Comparison of ENCODE assay signal across 8 cellular contexts in genomic region chr1:24744911-24745710, GRCh38. TPM values are rescaled to one million over a fixed set of nuclear protein-coding genes. Genes with fewer than 3 reads are reported as not detected.
DNase-seq lines count a peak whose midpoint lies in the region; TF ChIP-seq lines count a peak whose summit lies in the region.

Gene CLIC4 (plus strand): TSS chr1:24745447. CDS start chr1:24745554, 107 bp downstream.

- peaks cover 38% of the 10 kb centered on the region for H4K20me1 ChIP-seq in Loucy (ENCODE audit: insufficient read depth, low read length, poor library complexity, severe bottlenecking)
- H4K20me1 ChIP-seq in neural cell (ENCODE audit: insufficient read depth), result peaks cover 9% of the 10 kb centered on the region

- TF ChIP-seq RAD21 in neural cell (conservative IDR thresholded peaks at IDR 0.05), result peak; percentile 32

- 0 to 1% (median 1%) methylated on average over 27 to 78 of the region's 80 CpGs for WGBS in stomach, 5 donors

- peak in 2 of 4 donors; percentile 90 to 91 for TF ChIP-seq POLR2A in stomach (IDR thresholded peaks at IDR 0.05)

- H3K36me3 ChIP-seq in Loucy (ENCODE audit: insufficient read depth, low read length) (no peaks in the 10 kb centered on the region), neural cell (ENCODE audit: insufficient read depth, low read length) (no peaks in the 10 kb centered on the region), stomach (no peaks in the 10 kb centered on the region)

- no peaks in the 10 kb centered on the region for H3K9me2 ChIP-seq in Loucy (replicated peaks; ENCODE audit: low read depth, low read length)
- H3K9me2 ChIP-seq in neural cell (ENCODE audit: insufficient read depth, low read length), result no peaks in the 10 kb centered on the region

- H3K27me3 ChIP-seq in Loucy (ENCODE audit: insufficient read depth, low read length, poor library complexity, severe bottlenecking) (no peaks in the 10 kb centered on the region), neural cell (ENCODE audit: insufficient read depth, low read depth, low read length) (no peaks in the 10 kb centered on the region), stomach (no peaks in the 10 kb centered on the region)

- H3K9ac ChIP-seq in Loucy (ENCODE audit: low read depth, low read length, poor library complexity, severe bottlenecking), result peak within 1 kb of the TSS; percentile 88
- H3K9ac ChIP-seq in neural cell (ENCODE audit: low read length), result peak within 1 kb of the TSS; percentile 95

- no peaks in the 10 kb centered on the region for H3F3A ChIP-seq in Loucy (ENCODE audit: low read depth)
- H3F3A ChIP-seq in neural cell (ENCODE audit: insufficient read depth, low read length, poor library complexity, severe bottlenecking), result no peaks in the 10 kb centered on the region

- DNase-seq in EL, result peak; percentile 100
- peak; percentile 97 for DNase-seq in H4 (ENCODE audit: low spot score)
- DNase-seq in SHP77 treated with DMSO at 0.1 percent for 48 hours (lab: John Stamatoyannopoulos, UW), result peak; percentile 94
- peak; percentile 100 for DNase-seq in activated effector memory CD4-positive, alpha-beta T cell treated with anti-CD3 and anti-CD28 coated beads, Interleukin-2, amount 50 U/mL, for 16 hours
- peak; percentile 99 for DNase-seq in fibroblast of the conjunctiva (ENCODE audit: low read depth)
- DNase-seq in stomach, result peak; percentile 100

- H2AFZ ChIP-seq in Loucy (ENCODE audit: low read length) (peak within 1 kb of the TSS; percentile 50; the same call in 1 of the 2 replicates), neural cell (ENCODE audit: low read depth, low read length) (peak within 1 kb of the TSS; percentile 45)

- no peak for TF ChIP-seq CTCF in Loucy (conservative IDR thresholded peaks at IDR 0.05; ENCODE audit: low read length)
- peak; percentile 24 for TF ChIP-seq CTCF in neural cell (IDR thresholded peaks at IDR 0.05; ENCODE audit: poor library complexity, severe bottlenecking)
- peak in 2 of 7 experiments; percentile 41 to 57 for TF ChIP-seq CTCF in stomach (IDR thresholded peaks at IDR 0.05)

- peaks cover 49% of the 10 kb centered on the region for H3K79me2 ChIP-seq in Loucy (ENCODE audit: insufficient read depth, low read length)
- H3K79me2 ChIP-seq in neural cell (replicated peaks; ENCODE audit: insufficient read depth, low read length), result peaks cover 44% of the 10 kb centered on the region

- H3K27ac ChIP-seq in neural cell (ENCODE audit: low read length) (peak within 1 kb of the TSS; percentile 80), stomach (peak within 1 kb of the TSS; percentile 94 to 99 (median 98))

- peak within 1 kb of the TSS; percentile 82 for H3K4me3 ChIP-seq in Loucy (ENCODE audit: low read length, poor library complexity, severe bottlenecking)
- peak within 1 kb of the TSS; percentile 69 for H3K4me3 ChIP-seq in neural cell (ENCODE audit: low read length)
- H3K4me3 ChIP-seq in stomach, result peak within 1 kb of the TSS; percentile 81 to 99 (median 94)

- TF ChIP-seq EP300 in neural cell (conservative IDR thresholded peaks at IDR 0.05; ENCODE audit: poor library complexity, severe bottlenecking) (peak; percentile 23), stomach (IDR thresholded peaks at IDR 0.05) (no peak)

- peak within 1 kb of the TSS; percentile 64 for H3K4me2 ChIP-seq in Loucy (ENCODE audit: low read depth, low read length, poor library complexity, severe bottlenecking)
- peak within 1 kb of the TSS; percentile 69 for H3K4me2 ChIP-seq in neural cell (ENCODE audit: low read length)

- H3K9me3 ChIP-seq in Loucy (ENCODE audit: insufficient read depth, low read depth, low read length) (no peaks in the 10 kb centered on the region), neural cell (ENCODE audit: low read length) (no peaks in the 10 kb centered on the region), stomach (no peaks in the 10 kb centered on the region)

- intact Hi-C loops in stomach (cut with DNase I; ENCODE audit: low total_unique reads), result no loop called here

- H3K4me1 ChIP-seq in Loucy (ENCODE audit: insufficient read depth, low read length, poor library complexity, severe bottlenecking) (peaks cover 48% of the 10 kb centered on the region), stomach (peaks cover 11 to 62% (median 37%) of the 10 kb centered on the region in 4 donors)

TF ChIP-seq in neural cell, 6 proteins besides CTCF, POLR2A, EP300 and RAD21:
- TF ChIP-seq MXI1 (conservative IDR thresholded peaks at IDR 0.05; ENCODE audit: poor library complexity, severe bottlenecking) (peak; percentile 75), POLR2AphosphoS5 (IDR thresholded peaks at IDR 0.05) (peak; percentile 96), REST (IDR thresholded peaks at IDR 0.05; ENCODE audit: borderline replicate concordance) (peak; percentile 87), TAF1 (IDR thresholded peaks at IDR 0.05; ENCODE audit: low read depth) (peak; percentile 68), EZH2 (IDR thresholded peaks at IDR 0.05; ENCODE audit: borderline replicate concordance, insufficient read depth, low read length, poor library complexity, severe bottlenecking) (no peak), SMC3 (conservative IDR thresholded peaks at IDR 0.05; ENCODE audit: poor library complexity) (peak; percentile 23)

RNA-seq across cellular contexts. Expression of gene CLIC4, which starts in this region (rescaled TPM):
- 172 and 217 TPM in 2 replicates for total RNA-seq in H4 (2014; rRNA removed; shearing (Covaris generic))
- polyA plus RNA-seq in neural cell (115 and 133 TPM in 2 replicates), stomach (10 to 100 TPM; 53.5 to 62.4 (median 56.2) TPM)
- polyA minus RNA-seq in neural cell, result 164 and 184 TPM in 2 replicates
- 100 to 1,000 TPM in 4 of 5 donors, 10 to 100 TPM in 1; 60.0 to 372 (median 258) TPM for total RNA-seq in stomach

Comparison
In these comparisons a context has a peak if more than half of its experiments do, and no peak if none do; other contexts are left out.
1. Peak in every context shown above with its lines: DNase-seq, H3K4me3 ChIP-seq and H3K27ac ChIP-seq.